ENCODE assay signal across 13 cellular contexts in genomic region chr12:132393991-132394949, GRCh38.
DNase-seq lines count a peak whose midpoint lies in the region; ATAC-seq, FAIRE-seq and TF ChIP-seq lines count a peak whose summit lies in the region.
"Had no signal": no experiment of that assay in that cellular context is flagged by ENCODE, and none has a peak within 500 bp of the region (broad histone marks: within the 10 kb centered on the region; RNA-seq: fewer than 3 reads in every experiment).

No MANE protein-coding gene starts in this region.

- peaks cover 34% of the 10 kb centered on the region for H3K4me1 ChIP-seq in A549

- TF ChIP-seq CTCF in A549 (IDR thresholded peaks at IDR 0.05) (no peak), coronary artery (IDR thresholded peaks at IDR 0.05) (no peak)

- peak in 1 of 2 experiments; percentile 48; a peak in 2 of 5 replicates for TF ChIP-seq EP300 in A549 (IDR thresholded peaks at IDR 0.05)

- peak; percentile 95 for FAIRE-seq in A549 (lab: Jason Lieb, UNC)

- WGBS in A549 (ENCODE audit: missing lambda C conversion rate) = 29% methylated on average over 19 of the region's 36 CpGs

- H3K27ac ChIP-seq in A549 (peak overlapping the region; percentile 84 to 86), coronary artery (no peak overlapping the region)
- H3K27ac ChIP-seq: C4-2B had no signal

- H3K4me3 ChIP-seq in A549 (peak overlapping the region; percentile 7; the same call in 1 of the 3 replicates), coronary artery (no peak overlapping the region)

- CTCF ChIA-PET in A549 (lab: Yijun Ruan, JAX) = interaction anchor here (1.1 to 5.2 kb wide), 2 partner anchors 21 to 42 kb away, joined by 3 to 29 read pairs; no protein-coding TSS in a partner anchor

- no peaks in the 10 kb centered on the region for H3K9me3 ChIP-seq in A549

- POLR2A ChIA-PET in A549 (lab: Yijun Ruan, JAX) = no interaction called here

- no peak for TF ChIP-seq RAD21 in A549 (conservative IDR thresholded peaks at IDR 0.05 in 1 of 2, IDR thresholded peaks at IDR 0.05 in 1 of 2)

- no peak for TF ChIP-seq POLR2A in A549 (IDR thresholded peaks at IDR 0.05; ENCODE audit: low read length)

- H3K4me2 ChIP-seq in A549 = peak overlapping the region; percentile 78

- intact Hi-C loops in sciatic nerve (cut with DNase I) = no loop called here

- DNase-seq in A549 (ENCODE audit: low read depth in 1 of 2, low spot score in 1 of 2) (peak; percentile 74 to 81), H4 (ENCODE audit: low spot score) (peak; percentile 34), activated T-cell treated with anti-CD3 and anti-CD28 coated beads for 4 hours (peak; percentile 21), sciatic nerve (ENCODE audit: low spot score) (peak; percentile 42), DMS 273 (lab: John Stamatoyannopoulos, UW; ENCODE audit: unreplicated experiment) (no peak), coronary artery (ENCODE audit: low spot score) (no peak)
- DNase-seq: activated CD8-positive, alpha-beta memory T cell treated with anti-CD3 and anti-CD28 coated beads, Interleukin-2, amount 50 U/mL, for 4 hours; midbrain; NCI-H2029; T-helper 17 cell had no signal

- ATAC-seq in A549 = peak; percentile 67 to 76
- ATAC-seq in sciatic nerve = no peak
- no peak for ATAC-seq in GM21360 (IDR thresholded peaks at IDR 0.05; ENCODE audit: unreplicated experiment)
- ATAC-seq in HG03135 (IDR thresholded peaks at IDR 0.05; ENCODE audit: unreplicated experiment) = no peak
- ATAC-seq: T-helper 17 cell had no signal

TF ChIP-seq in A549, 52 proteins besides CTCF, POLR2A, EP300 and RAD21:
- TF ChIP-seq MAFK (IDR thresholded peaks at IDR 0.05; ENCODE audit: partially characterized antibody) (peak; percentile 95), FOSL2 (IDR thresholded peaks at IDR 0.05) (peak; percentile 65), FOSL2 (CRISPR knock-in tag; IDR thresholded peaks at IDR 0.05) (peak; percentile 92), ZC3H11A (IDR thresholded peaks at IDR 0.05) (no peak), MAZ (IDR thresholded peaks at IDR 0.05; ENCODE audit: borderline replicate concordance, low read depth, low read length) (no peak), NR3C1 (IDR thresholded peaks at IDR 0.05) (no peak), NFE2L2 (conservative IDR thresholded peaks at IDR 0.05; ENCODE audit: low read length) (peak; percentile 92), GATA3 (IDR thresholded peaks at IDR 0.05; ENCODE audit: borderline replicate concordance) (peak; percentile 47; the same call in 1 of the 2 replicates), JUNB (IDR thresholded peaks at IDR 0.05) (peak; percentile 76)

Comparison
In these comparisons a context has a peak if more than half of its experiments do, and no peak if none do; other contexts are left out.
1. ATAC-seq: peak in A549 (2 of 2); none in sciatic nerve (single experiment), GM21360 (single experiment) and HG03135 (single experiment).
2. DNase-seq: peak in A549 (2 of 2), H4 (single experiment), activated T-cell treated with anti-CD3 and anti-CD28 coated beads for 4 hours (single experiment) and sciatic nerve (single experiment); none in DMS 273 (single experiment) and coronary artery (single experiment).
3. H3K27ac ChIP-seq: peak in A549 (2 of 2); none in coronary artery (0 of 2).